42 cellular contexts compared by ENCODE assay signal in genomic region chr16:88834670-88835069, GRCh38. TPM values are rescaled to one million over a fixed set of nuclear protein-coding genes. Genes with fewer than 3 reads are reported as not detected.
"Had no signal": no experiment of that assay in that cellular context is flagged by ENCODE, and none has a peak within 500 bp of the region (broad histone marks: within the 10 kb centered on the region; RNA-seq: fewer than 3 reads in every experiment).

No MANE protein-coding gene starts in this region.

- FAIRE-seq: astrocyte, bronchial epithelial cell had no signal

- H3K27me3 ChIP-seq: adrenal gland, ascending aorta, body of pancreas, brain microvascular endothelial cell, breast epithelium, cardiac muscle cell had no signal

- H3K27me3 Mint-ChIP-seq: activated naive CD4-positive, alpha-beta T cell treated with anti-CD3 and anti-CD28 coated beads, Interleukin-2, amount 10 ng/mL, durations not matched to agents 7 days and 5 days; activated naive CD4-positive, alpha-beta T cell treated with anti-CD3 and anti-CD28 coated beads, Interleukin-2, amount 50 U/mL, for 24 hours; activated naive CD8-positive, alpha-beta T cell; activated naive CD8-positive, alpha-beta T cell treated with anti-CD3 and anti-CD28 coated beads for 36 hours; activated naive CD8-positive, alpha-beta T cell treated with anti-CD3 and anti-CD28 coated beads, Interleukin-2, amount 10 ng/mL, durations not matched to agents 7 days and 5 days; activated naive CD8-positive, alpha-beta T cell treated with anti-CD3 and anti-CD28 coated beads, Interleukin-2, amount 50 U/mL, for 24 hours; activated T-cell treated with anti-CD3 and anti-CD28 coated beads, Interleukin-2, amount 50 U/mL, for 24 hours; activated T-helper 17 cell treated with anti-CD3 and anti-CD28 coated beads, Interleukin-2, amount 50 U/mL, for 72 hours; brain; central memory CD8-positive, alpha-beta T cell had no signal

- H3K27ac ChIP-seq: ascending aorta, body of pancreas, brain microvascular endothelial cell, breast epithelium, cardiac muscle cell had no signal

- H3K4me3 ChIP-seq: adrenal gland, ascending aorta, body of pancreas, breast epithelium, cardiac muscle cell had no signal

- H3K9me3 Mint-ChIP-seq: activated naive CD4-positive, alpha-beta T cell treated with anti-CD3 and anti-CD28 coated beads for 36 hours; activated naive CD4-positive, alpha-beta T cell treated with anti-CD3 and anti-CD28 coated beads, Interleukin-2, amount 10 ng/mL, durations not matched to agents 7 days and 5 days; activated naive CD4-positive, alpha-beta T cell treated with anti-CD3 and anti-CD28 coated beads, Interleukin-2, amount 50 U/mL, for 24 hours; activated naive CD4-positive, alpha-beta T cell treated with anti-CD3 and anti-CD28 coated beads, Interleukin-2, amount 50 U/mL, for 72 hours; activated naive CD8-positive, alpha-beta T cell treated with anti-CD3 and anti-CD28 coated beads for 36 hours; activated naive CD8-positive, alpha-beta T cell treated with anti-CD3 and anti-CD28 coated beads, Interleukin-2, amount 10 ng/mL, durations not matched to agents 7 days and 5 days; activated naive CD8-positive, alpha-beta T cell treated with anti-CD3 and anti-CD28 coated beads, Interleukin-2, amount 50 U/mL, for 24 hours; activated T-cell treated with anti-CD3 and anti-CD28 coated beads, Interleukin-2, amount 50 U/mL, for 24 hours; activated T-cell treated with anti-CD3 and anti-CD28 coated beads, Interleukin-2, amount 50 U/mL, for 4 hours; activated T-cell treated with anti-CD3 and anti-CD28 coated beads, Interleukin-2, amount 50 U/mL, for 72 hours; activated T-helper 1 cell treated with anti-CD3 and anti-CD28 coated beads, Interleukin-12 subunit alpha, Interleukin-12 subunit beta, Interleukin-2, Interleukin-4 antibody, amounts not matched to agents 30 ng/mL and 10 ng/mL and 1 ng/mL, durations not matched to agents 14 hours and 24 hours and 36 hours; activated T-helper 17 cell treated with anti-CD3 and anti-CD28 coated beads, Interleukin-2, amount 50 U/mL, for 72 hours; activated T-helper 2 cell treated with anti-CD3 and anti-CD28 coated beads, Interferon-gamma antibody, Interleukin-2, Interleukin-4, amounts not matched to agents 10 μg/mL and 5 μg/mL and 100 μg/mL, durations not matched to agents 14 hours and 24 hours and 36 hours; brain; central memory CD8-positive, alpha-beta T cell had no signal

- H3K9me3 ChIP-seq: adrenal gland, ascending aorta, body of pancreas, breast epithelium had no signal

- H3K36me3 Mint-ChIP-seq: activated naive CD4-positive, alpha-beta T cell treated with anti-CD3 and anti-CD28 coated beads, Interleukin-2, amount 10 ng/mL, durations not matched to agents 7 days and 5 days; activated naive CD4-positive, alpha-beta T cell treated with anti-CD3 and anti-CD28 coated beads, Interleukin-2, amount 50 U/mL, for 24 hours; activated naive CD4-positive, alpha-beta T cell treated with anti-CD3 and anti-CD28 coated beads, Interleukin-2, amount 50 U/mL, for 72 hours; activated naive CD8-positive, alpha-beta T cell; activated naive CD8-positive, alpha-beta T cell treated with anti-CD3 and anti-CD28 coated beads for 36 hours; activated naive CD8-positive, alpha-beta T cell treated with anti-CD3 and anti-CD28 coated beads, Interleukin-2, amount 10 ng/mL, durations not matched to agents 7 days and 5 days had no signal

- H3K4me3 Mint-ChIP-seq: activated naive CD4-positive, alpha-beta T cell treated with anti-CD3 and anti-CD28 coated beads for 36 hours; activated naive CD4-positive, alpha-beta T cell treated with anti-CD3 and anti-CD28 coated beads, Interleukin-2, amount 10 ng/mL, durations not matched to agents 7 days and 5 days; activated naive CD4-positive, alpha-beta T cell treated with anti-CD3 and anti-CD28 coated beads, Interleukin-2, amount 50 U/mL, for 24 hours; activated naive CD8-positive, alpha-beta T cell; activated naive CD8-positive, alpha-beta T cell treated with anti-CD3 and anti-CD28 coated beads for 36 hours; activated naive CD8-positive, alpha-beta T cell treated with anti-CD3 and anti-CD28 coated beads, Interleukin-2, amount 10 ng/mL, durations not matched to agents 7 days and 5 days; activated naive CD8-positive, alpha-beta T cell treated with anti-CD3 and anti-CD28 coated beads, Interleukin-2, amount 50 U/mL, for 24 hours; activated T-cell treated with anti-CD3 and anti-CD28 coated beads, Interleukin-2, amount 50 U/mL, for 24 hours; activated T-cell treated with anti-CD3 and anti-CD28 coated beads, Interleukin-2, amount 50 U/mL, for 4 hours; activated T-cell treated with anti-CD3 and anti-CD28 coated beads, Interleukin-2, amount 50 U/mL, for 72 hours; activated T-helper 1 cell treated with anti-CD3 and anti-CD28 coated beads, Interleukin-12 subunit alpha, Interleukin-12 subunit beta, Interleukin-2, Interleukin-4 antibody, amounts not matched to agents 30 ng/mL and 10 ng/mL and 1 ng/mL, durations not matched to agents 14 hours and 24 hours and 36 hours; activated T-helper 17 cell treated with anti-CD3 and anti-CD28 coated beads, Interleukin-2, amount 50 U/mL, for 72 hours; brain; central memory CD8-positive, alpha-beta T cell had no signal

- ATAC-seq: activated naive CD4-positive, alpha-beta T cell treated with anti-CD3 and anti-CD28 coated beads, Interleukin-2, amount 50 U/mL, for 72 hours; activated naive CD8-positive, alpha-beta T cell treated with anti-CD3 and anti-CD28 coated beads, Interleukin-2, amount 50 U/mL, for 24 hours; activated T-cell treated with anti-CD3 and anti-CD28 coated beads, Interleukin-2, amount 50 U/mL, for 4 hours; activated T-cell treated with anti-CD3 and anti-CD28 coated beads, Interleukin-2, amount 50 U/mL, for 72 hours; activated T-helper 17 cell treated with anti-CD3 and anti-CD28 coated beads, Interleukin-2, amount 50 U/mL, for 72 hours had no signal

- H3K4me1 ChIP-seq: adrenal gland, ascending aorta, body of pancreas, breast epithelium had no signal

- DNase-seq: activated effector memory CD4-positive, alpha-beta T cell treated with anti-CD3 and anti-CD28 coated beads, Interleukin-2, amount 50 U/mL, for 16 hours; activated effector memory CD4-positive, alpha-beta T cell treated with Interleukin-2 at 50 U/mL for 16 hours; activated gamma-delta T cell; activated gamma-delta T cell treated with Interleukin-2 at 50 U/mL for 16 hours; activated naive CD4-positive, alpha-beta T cell; activated naive CD4-positive, alpha-beta T cell treated with anti-CD3 and anti-CD28 coated beads for 36 hours; activated naive CD4-positive, alpha-beta T cell treated with anti-CD3 and anti-CD28 coated beads, Interleukin-2, amount 10 ng/mL, durations not matched to agents 7 days and 5 days; activated naive CD4-positive, alpha-beta T cell treated with anti-CD3 and anti-CD28 coated beads, Interleukin-2, amount 50 U/mL, for 16 hours; activated naive CD4-positive, alpha-beta T cell treated with Interleukin-2 at 50 U/mL for 16 hours; activated naive CD8-positive, alpha-beta T cell treated with anti-CD3 and anti-CD28 coated beads for 36 hours; activated naive CD8-positive, alpha-beta T cell treated with anti-CD3 and anti-CD28 coated beads, Interleukin-2, amount 10 ng/mL, durations not matched to agents 7 days and 5 days; activated naive CD8-positive, alpha-beta T cell treated with anti-CD3 and anti-CD28 coated beads, Interleukin-2, amount 50 U/mL, for 24 hours; activated T-cell treated with anti-CD3 and anti-CD28 coated beads, Interleukin-2, amount 50 U/mL, for 24 hours; activated T-cell treated with anti-CD3 and anti-CD28 coated beads, Interleukin-2, amount 50 U/mL, for 4 hours; activated T-cell treated with anti-CD3 and anti-CD28 coated beads, Interleukin-2, amount 50 U/mL, for 48 hours; activated T-cell treated with anti-CD3 and anti-CD28 coated beads, Interleukin-2, amount 50 U/mL, for 72 hours; amniotic stem cell; amygdala; anterior cingulate cortex; brain microvascular endothelial cell; caudate nucleus; central memory CD4-positive, alpha-beta T cell; cerebellar nuclear complex had no signal

- H3K27ac Mint-ChIP-seq: activated naive CD4-positive, alpha-beta T cell treated with anti-CD3 and anti-CD28 coated beads for 36 hours; activated naive CD4-positive, alpha-beta T cell treated with anti-CD3 and anti-CD28 coated beads, Interleukin-2, amount 10 ng/mL, durations not matched to agents 7 days and 5 days; activated naive CD4-positive, alpha-beta T cell treated with anti-CD3 and anti-CD28 coated beads, Interleukin-2, amount 50 U/mL, for 24 hours; activated naive CD4-positive, alpha-beta T cell treated with anti-CD3 and anti-CD28 coated beads, Interleukin-2, amount 50 U/mL, for 72 hours; activated naive CD8-positive, alpha-beta T cell; activated naive CD8-positive, alpha-beta T cell treated with anti-CD3 and anti-CD28 coated beads for 36 hours; activated naive CD8-positive, alpha-beta T cell treated with anti-CD3 and anti-CD28 coated beads, Interleukin-2, amount 10 ng/mL, durations not matched to agents 7 days and 5 days; activated naive CD8-positive, alpha-beta T cell treated with anti-CD3 and anti-CD28 coated beads, Interleukin-2, amount 50 U/mL, for 24 hours; activated T-cell treated with anti-CD3 and anti-CD28 coated beads, Interleukin-2, amount 50 U/mL, for 24 hours; activated T-cell treated with anti-CD3 and anti-CD28 coated beads, Interleukin-2, amount 50 U/mL, for 72 hours; activated T-helper 1 cell treated with anti-CD3 and anti-CD28 coated beads, Interleukin-12 subunit alpha, Interleukin-12 subunit beta, Interleukin-2, Interleukin-4 antibody, amounts not matched to agents 30 ng/mL and 10 ng/mL and 1 ng/mL, durations not matched to agents 14 hours and 24 hours and 36 hours; activated T-helper 17 cell treated with anti-CD3 and anti-CD28 coated beads, Interleukin-2, amount 50 U/mL, for 72 hours; activated T-helper 2 cell treated with anti-CD3 and anti-CD28 coated beads, Interferon-gamma antibody, Interleukin-2, Interleukin-4, amounts not matched to agents 10 μg/mL and 5 μg/mL and 100 μg/mL, durations not matched to agents 14 hours and 24 hours and 36 hours; brain had no signal

- H3K4me1 Mint-ChIP-seq: activated naive CD4-positive, alpha-beta T cell treated with anti-CD3 and anti-CD28 coated beads, Interleukin-2, amount 10 ng/mL, durations not matched to agents 7 days and 5 days; activated naive CD4-positive, alpha-beta T cell treated with anti-CD3 and anti-CD28 coated beads, Interleukin-2, amount 50 U/mL, for 24 hours; activated naive CD8-positive, alpha-beta T cell treated with anti-CD3 and anti-CD28 coated beads for 36 hours; activated naive CD8-positive, alpha-beta T cell treated with anti-CD3 and anti-CD28 coated beads, Interleukin-2, amount 10 ng/mL, durations not matched to agents 7 days and 5 days; activated naive CD8-positive, alpha-beta T cell treated with anti-CD3 and anti-CD28 coated beads, Interleukin-2, amount 50 U/mL, for 24 hours; activated T-helper 17 cell treated with anti-CD3 and anti-CD28 coated beads, Interleukin-2, amount 50 U/mL, for 72 hours; brain; central memory CD8-positive, alpha-beta T cell had no signal

RNA-seq across cellular contexts. Expression of gene CDT1, which starts 31.1 kb away (rescaled TPM):
- total RNA-seq: ascending aorta had no signal

RNA-seq across cellular contexts. Expression of gene PABPN1L, which starts 31.8 kb away (rescaled TPM):
- total RNA-seq: activated naive CD4-positive, alpha-beta T cell treated with anti-CD3 and anti-CD28 coated beads for 36 hours; activated naive CD4-positive, alpha-beta T cell treated with anti-CD3 and anti-CD28 coated beads, Interleukin-2, amount 50 U/mL, for 72 hours; activated naive CD8-positive, alpha-beta T cell treated with anti-CD3 and anti-CD28 coated beads for 36 hours; activated naive CD8-positive, alpha-beta T cell treated with anti-CD3 and anti-CD28 coated beads, Interleukin-2, amount 10 ng/mL, durations not matched to agents 7 days and 5 days; activated T-cell treated with anti-CD3 and anti-CD28 coated beads, Interleukin-2, amount 50 U/mL, for 4 hours; activated T-cell treated with anti-CD3 and anti-CD28 coated beads, Interleukin-2, amount 50 U/mL, for 72 hours; activated T-helper 1 cell treated with anti-CD3 and anti-CD28 coated beads, Interleukin-12 subunit alpha, Interleukin-12 subunit beta, Interleukin-2, Interleukin-4 antibody, amounts not matched to agents 30 ng/mL and 10 ng/mL and 1 ng/mL, durations not matched to agents 14 hours and 24 hours and 36 hours; activated T-helper 17 cell treated with anti-CD3 and anti-CD28 coated beads, Interleukin-2, amount 50 U/mL, for 72 hours; activated T-helper 2 cell treated with anti-CD3 and anti-CD28 coated beads, Interferon-gamma antibody, Interleukin-2, Interleukin-4, amounts not matched to agents 10 μg/mL and 5 μg/mL and 100 μg/mL, durations not matched to agents 14 hours and 24 hours and 36 hours; aorta; ascending aorta; astrocyte; body of pancreas; breast epithelium; bronchial epithelial cell; cardiac muscle cell; cardiac septum; cerebellum; chondrocyte had no signal
- polyA plus RNA-seq: aorta had no signal
